Comparison of ENCODE assay signal across 23 cellular contexts in genomic region chr10:89525556-89525955, GRCh38. TPM values are rescaled to one million over a fixed set of nuclear protein-coding genes. Genes with fewer than 3 reads are reported as not detected.
DNase-seq lines count a peak whose midpoint lies in the region; ATAC-seq and TF ChIP-seq lines count a peak whose summit lies in the region.
"Had no signal": no experiment of that assay in that cellular context is flagged by ENCODE, and none has a peak within 500 bp of the region (broad histone marks: within the 10 kb centered on the region; RNA-seq: fewer than 3 reads in every experiment).

No MANE protein-coding gene starts in this region.

- H3K4me3 ChIP-seq in body of pancreas, result no peak overlapping the region
- H3K4me3 ChIP-seq: K562, PC-9, SJSA1 had no signal

- H3K4me1 ChIP-seq in body of pancreas, result peaks cover 86% of the 10 kb centered on the region

- TF ChIP-seq CTCF in body of pancreas (IDR thresholded peaks at IDR 0.05), result no peak

- H3K27me3 ChIP-seq in body of pancreas, result no peaks in the 10 kb centered on the region
- H3K27me3 ChIP-seq: SJSA1 had no signal

- no peaks in the 10 kb centered on the region for H3K9me3 ChIP-seq in body of pancreas
- H3K9me3 ChIP-seq: SJSA1 had no signal

- no peaks in the 10 kb centered on the region for H3K36me3 ChIP-seq in body of pancreas (replicated peaks in 1 of 2; ENCODE audit: insufficient read depth in 1 of 2, low read depth in 2 of 2)
- H3K36me3 ChIP-seq: SJSA1 had no signal

- intact Hi-C loops in body of pancreas (cut with DNase I), result no loop called here

- no peak for TF ChIP-seq POLR2A in body of pancreas (IDR thresholded peaks at IDR 0.05)

- H3K27ac ChIP-seq in body of pancreas, result peak overlapping the region; percentile 72 to 96 (median 89)
- H3K27ac ChIP-seq: PC-9, SJSA1 had no signal

- ATAC-seq in body of pancreas (peak; percentile 31), HG02981 (IDR thresholded peaks at IDR 0.05; ENCODE audit: unreplicated experiment) (no peak), GM19467 (IDR thresholded peaks at IDR 0.05; ENCODE audit: unreplicated experiment) (no peak), GM19328 (IDR thresholded peaks at IDR 0.05; ENCODE audit: unreplicated experiment) (no peak)
- ATAC-seq: HCT116, K562 had no signal

- peak; percentile 54 for DNase-seq in COR-L47 (lab: John Stamatoyannopoulos, UW)
- DNase-seq in DMS153 treated with DMSO at 0.1 percent for 48 hours (lab: John Stamatoyannopoulos, UW; ENCODE audit: unreplicated experiment), result peak; percentile 63
- peak; percentile 93 for DNase-seq in NCI-H748 (lab: John Stamatoyannopoulos, UW; ENCODE audit: unreplicated experiment)
- peak in 2 of 4 donors; percentile 55 to 64 for DNase-seq in body of pancreas
- no peak for DNase-seq in KG1 (lab: John Stamatoyannopoulos, UW)
- DNase-seq: C1 segment of cervical spinal cord; CD4-positive, alpha-beta memory T cell; DMS 273 treated with DMSO at 0.1 percent for 48 hours; DND-41; MM.1S; NCI-H1048; NCI-H1694; NCI-H446 treated with DMSO at 0.1 percent for 48 hours; NCI-H526; NK-92 treated with Interleukin-12 subunit alpha and Interleukin-12 subunit beta, amount 100 ng/mL, for 24 hours; PC-9; T-helper 2 cell had no signal

- whole genome bisulfite sequencing in body of pancreas, 2 donors, result 29 to 38% methylated on average over 5 of the region's 5 CpGs

RNA-seq across cellular contexts. Expression of gene SLC16A12, which starts 9.8 kb away (rescaled TPM):
- 10 to 100 TPM; 19.5 to 26.7 TPM for total RNA-seq in body of pancreas
- total RNA-seq: CD4-positive, alpha-beta memory T cell; K562 had no signal
